In genomic region chr5:123700624-123701023, GRCh38 we compare ENCODE assay signal across 9 cellular contexts.
DNase-seq lines count a peak whose midpoint lies in the region; ATAC-seq and TF ChIP-seq lines count a peak whose summit lies in the region.
"Had no signal": no experiment of that assay in that cellular context is flagged by ENCODE, and none has a peak within 500 bp of the region (broad histone marks: within the 10 kb centered on the region; RNA-seq: fewer than 3 reads in every experiment).

No MANE protein-coding gene starts in this region.

- H3K27ac ChIP-seq in tibial artery = peak overlapping the region; percentile 11 to 23

- H3K9me3 ChIP-seq in tibial artery = peaks cover 0 to under 1% (median 0%) of the 10 kb centered on the region in 3 donors

- H3K36me3 ChIP-seq in tibial artery = no peaks in the 10 kb centered on the region

- TF ChIP-seq CTCF in MCF 10A (IDR thresholded peaks at IDR 0.05; ENCODE audit: unreplicated experiment) = no peak
- no peak for TF ChIP-seq CTCF in tibial artery (IDR thresholded peaks at IDR 0.05)

- no peaks in the 10 kb centered on the region for H3K27me3 Mint-ChIP-seq in MCF 10A (ENCODE audit: insufficient read depth, unreplicated experiment)
- H3K27me3 Mint-ChIP-seq in stimulated activated naive B cell treated with anti-CD40 and anti-IgM and Interleukin-4, amounts not matched to agents 10 μg/mL and 1 μg/mL and 100 μg/mL, for 72 hours = no peaks in the 10 kb centered on the region

- peak overlapping the region; percentile 6 for H3K4me3 Mint-ChIP-seq in MCF 10A (ENCODE audit: unreplicated experiment)
- no peak overlapping the region for H3K4me3 Mint-ChIP-seq in stimulated activated naive B cell treated with anti-CD40 and anti-IgM and Interleukin-4, amounts not matched to agents 10 μg/mL and 1 μg/mL and 100 μg/mL, for 72 hours

- BruUV-seq in MCF 10A (replicated peaks; lab: Mats Ljungman, UMichigan) = no TSS peak

- H3K4me1 ChIP-seq in tibial artery = peaks cover 0 to 33% (median 9%) of the 10 kb centered on the region in 4 donors

- no peaks in the 10 kb centered on the region for H3K36me3 Mint-ChIP-seq in MCF 10A (ENCODE audit: insufficient read depth, unreplicated experiment)
- H3K36me3 Mint-ChIP-seq in stimulated activated naive B cell treated with anti-CD40 and anti-IgM and Interleukin-4, amounts not matched to agents 10 μg/mL and 1 μg/mL and 100 μg/mL, for 72 hours = no peaks in the 10 kb centered on the region

- DNase-seq in HS-5 (ENCODE audit: low read depth) (peak; percentile 93), MCF 10A (ENCODE audit: unreplicated experiment) (peak; percentile 86), islet precursor cell (peak; percentile 80), tibial artery (peak in 1 of 2 donors; percentile 22), mucosa of gallbladder (ENCODE audit: low spot score) (no peak)
- DNase-seq in stimulated activated naive B cell treated with anti-CD40 and anti-IgM and Interleukin-4, amounts not matched to agents 10 μg/mL and 1 μg/mL and 100 μg/mL, for 72 hours = no peak
- DNase-seq: NK-92 treated with Interleukin-12 subunit alpha and Interleukin-12 subunit beta, amount 100 ng/mL, for 24 hours had no signal

- no peaks in the 10 kb centered on the region for H3K27me3 ChIP-seq in tibial artery

- no peak for ATAC-seq in HG02759 (IDR thresholded peaks at IDR 0.05; ENCODE audit: unreplicated experiment)
- ATAC-seq in stimulated activated naive B cell treated with anti-CD40 and anti-IgM and Interleukin-4, amounts not matched to agents 10 μg/mL and 1 μg/mL and 100 μg/mL, for 72 hours (replicated peaks) = no peak
- ATAC-seq in HG02870 (IDR thresholded peaks at IDR 0.05; ENCODE audit: unreplicated experiment) = no peak

- peaks cover 33% of the 10 kb centered on the region for H3K4me1 Mint-ChIP-seq in MCF 10A (ENCODE audit: insufficient read depth, unreplicated experiment)
- no peaks in the 10 kb centered on the region for H3K4me1 Mint-ChIP-seq in stimulated activated naive B cell treated with anti-CD40 and anti-IgM and Interleukin-4, amounts not matched to agents 10 μg/mL and 1 μg/mL and 100 μg/mL, for 72 hours

- peak overlapping the region; percentile 88 for H3K27ac Mint-ChIP-seq in MCF 10A (ENCODE audit: low read depth, unreplicated experiment)
- H3K27ac Mint-ChIP-seq in stimulated activated naive B cell treated with anti-CD40 and anti-IgM and Interleukin-4, amounts not matched to agents 10 μg/mL and 1 μg/mL and 100 μg/mL, for 72 hours = no peak overlapping the region

- no peaks in the 10 kb centered on the region for H3K9me3 Mint-ChIP-seq in MCF 10A (ENCODE audit: unreplicated experiment)
- H3K9me3 Mint-ChIP-seq in stimulated activated naive B cell treated with anti-CD40 and anti-IgM and Interleukin-4, amounts not matched to agents 10 μg/mL and 1 μg/mL and 100 μg/mL, for 72 hours = peaks cover 2 to 3% of the 10 kb centered on the region in 2 donors

- POLR2A ChIA-PET in MCF 10A (lab: Yijun Ruan, JAX) = no interaction called here

- CTCF ChIA-PET in MCF 10A (lab: Yijun Ruan, JAX) = no interaction called here

- intact Hi-C loops in MCF 10A (cut with micrococcal nuclease) (no loop called here), tibial artery (cut with DNase I; ENCODE audit: low total_unique reads) (no loop called here)

- H3K4me3 ChIP-seq in tibial artery = no peak overlapping the region

Comparison
In these comparisons a context has a peak if more than half of its experiments do, and no peak if none do; other contexts are left out.
1. DNase-seq: peak in HS-5 (single experiment), MCF 10A (single experiment) and islet precursor cell (single experiment); none in stimulated activated naive B cell treated with anti-CD40 and anti-IgM and Interleukin-4, amounts not matched to agents 10 μg/mL and 1 μg/mL and 100 μg/mL, for 72 hours (single experiment) and mucosa of gallbladder (single experiment).